In genomic region chr10:79067241-79068202, GRCh38 we compare ENCODE assay signal across 8 cellular contexts. TPM values are rescaled to one million over a fixed set of nuclear protein-coding genes. Genes with fewer than 3 reads are reported as not detected.
DNase-seq lines count a peak whose midpoint lies in the region; ATAC-seq and TF ChIP-seq lines count a peak whose summit lies in the region.

No MANE protein-coding gene starts in this region.

- H3K4me2 ChIP-seq in KMS-11 (peak overlapping the region; percentile 67), neural cell (ENCODE audit: low read length) (peak overlapping the region; percentile 52)

- peak; percentile 45 for DNase-seq in DMS 273 treated with DMSO at 0.1 percent for 48 hours (lab: John Stamatoyannopoulos, UW)
- peak; percentile 81 to 85 for DNase-seq in SJSA1 (ENCODE audit: low read depth in 1 of 2, low spot score in 2 of 2)
- DNase-seq in activated naive CD4-positive, alpha-beta T cell treated with Interleukin-2 at 50 U/mL for 16 hours, result peak; percentile 87
- DNase-seq in foreskin melanocyte, result peak; percentile 69
- peak; percentile 89 for DNase-seq in stimulated activated naive CD8-positive, alpha-beta T cell treated with anti-CD3 and anti-CD28 coated beads, Interleukin-15, Interleukin-2, amounts not matched to agents 100 U/mL and 50 U/mL, for 24 hours

- H3K79me2 ChIP-seq in KMS-11 (ENCODE audit: insufficient read depth, low read depth) (no peaks in the 10 kb centered on the region), neural cell (replicated peaks; ENCODE audit: insufficient read depth, low read length) (peaks cover 28% of the 10 kb centered on the region)

- no peak overlapping the region; the same call in 1 of the 2 replicates for H3K9ac ChIP-seq in KMS-11
- H3K9ac ChIP-seq in neural cell (ENCODE audit: low read length), result peak overlapping the region; percentile 96

- ATAC-seq in stimulated activated naive CD8-positive, alpha-beta T cell treated with anti-CD3 and anti-CD28 coated beads, Interleukin-15, Interleukin-2, amounts not matched to agents 100 U/mL and 50 U/mL, for 24 hours, result peak; percentile 7
- no peak for ATAC-seq in GM21526 (IDR thresholded peaks at IDR 0.05; ENCODE audit: low FRiP score, unreplicated experiment)

- H3K4me3 ChIP-seq in KMS-11 (IDR thresholded peaks at IDR 0.05; ENCODE audit: insufficient read depth, low read depth, low read length) (peak overlapping the region; percentile 54), SJSA1 (peak overlapping the region; percentile 98), neural cell (ENCODE audit: low read length) (peak overlapping the region; percentile 96)

- H3K4me1 ChIP-seq in KMS-11 (ENCODE audit: low read depth, poor library complexity, severe bottlenecking), result peaks cover 5% of the 10 kb centered on the region
- H3K4me1 ChIP-seq in SJSA1 (replicated peaks), result peaks cover 40% of the 10 kb centered on the region

- H3K36me3 ChIP-seq in KMS-11 (ENCODE audit: insufficient read depth) (no peaks in the 10 kb centered on the region), SJSA1 (peaks cover 19% of the 10 kb centered on the region), neural cell (ENCODE audit: insufficient read depth, low read length) (no peaks in the 10 kb centered on the region)

- H4K20me1 ChIP-seq in KMS-11 (ENCODE audit: insufficient read depth) (no peaks in the 10 kb centered on the region), neural cell (ENCODE audit: insufficient read depth) (peaks cover 9% of the 10 kb centered on the region)

- H3K9me3 ChIP-seq in SJSA1 (replicated peaks) (peaks cover 7% of the 10 kb centered on the region; the same call in 1 of the 2 replicates), neural cell (ENCODE audit: low read length) (no peaks in the 10 kb centered on the region)

- no peaks in the 10 kb centered on the region for H3F3A ChIP-seq in neural cell (ENCODE audit: insufficient read depth, low read length, poor library complexity, severe bottlenecking)

- H2AFZ ChIP-seq in KMS-11 (ENCODE audit: low read depth), result peak overlapping the region; percentile 67
- peak overlapping the region; percentile 65 for H2AFZ ChIP-seq in neural cell (ENCODE audit: low read depth, low read length)

- no peak for TF ChIP-seq CTCF in KMS-11 (conservative IDR thresholded peaks at IDR 0.05; ENCODE audit: low read depth, low read length)
- TF ChIP-seq CTCF in neural cell (IDR thresholded peaks at IDR 0.05; ENCODE audit: poor library complexity, severe bottlenecking), result peak; percentile 63

- TF ChIP-seq RAD21 in neural cell (conservative IDR thresholded peaks at IDR 0.05), result peak; percentile 70

- H3K9me2 ChIP-seq in neural cell (ENCODE audit: insufficient read depth, low read length), result no peaks in the 10 kb centered on the region

- peak; percentile 61 for TF ChIP-seq EP300 in neural cell (conservative IDR thresholded peaks at IDR 0.05; ENCODE audit: poor library complexity, severe bottlenecking)

- H3K27me3 ChIP-seq in KMS-11 (ENCODE audit: insufficient read depth, low read depth), result peaks cover 14% of the 10 kb centered on the region; the same call in 1 of the 2 replicates
- H3K27me3 ChIP-seq in SJSA1 (replicated peaks), result no peaks in the 10 kb centered on the region
- no peaks in the 10 kb centered on the region for H3K27me3 ChIP-seq in neural cell (ENCODE audit: insufficient read depth, low read depth, low read length)

- H3K27ac ChIP-seq in KMS-11, result no peak overlapping the region
- H3K27ac ChIP-seq in SJSA1, result peak overlapping the region; percentile 44; the same call in 1 of the 2 replicates
- peak overlapping the region; percentile 96 for H3K27ac ChIP-seq in neural cell (ENCODE audit: low read length)

TF ChIP-seq in neural cell, 6 proteins besides CTCF, POLR2A, EP300 and RAD21:
- TF ChIP-seq POLR2AphosphoS5 (IDR thresholded peaks at IDR 0.05) (peak; percentile 52), EZH2 (IDR thresholded peaks at IDR 0.05; ENCODE audit: borderline replicate concordance, insufficient read depth, low read length, poor library complexity, severe bottlenecking) (no peak), REST (IDR thresholded peaks at IDR 0.05; ENCODE audit: borderline replicate concordance) (peak; percentile 66), MXI1 (conservative IDR thresholded peaks at IDR 0.05; ENCODE audit: poor library complexity, severe bottlenecking) (peak; percentile 75), SMC3 (conservative IDR thresholded peaks at IDR 0.05; ENCODE audit: poor library complexity) (peak; percentile 77), TAF1 (IDR thresholded peaks at IDR 0.05; ENCODE audit: low read depth) (peak; percentile 54)

RNA-seq across cellular contexts. Expression of gene ZMIZ1, which starts 1.2 kb away (rescaled TPM):
- total RNA-seq in SJSA1 (2014; rRNA removed; shearing (Covaris generic)), result 13.5 and 22.3 TPM in 2 replicates
- polyA plus RNA-seq in neural cell, result 26.8 and 63.9 TPM in 2 replicates
- polyA minus RNA-seq in neural cell, result 62.6 and 99.6 TPM in 2 replicates
